14 cellular contexts compared by ENCODE assay signal in the genomic region with DNA sequence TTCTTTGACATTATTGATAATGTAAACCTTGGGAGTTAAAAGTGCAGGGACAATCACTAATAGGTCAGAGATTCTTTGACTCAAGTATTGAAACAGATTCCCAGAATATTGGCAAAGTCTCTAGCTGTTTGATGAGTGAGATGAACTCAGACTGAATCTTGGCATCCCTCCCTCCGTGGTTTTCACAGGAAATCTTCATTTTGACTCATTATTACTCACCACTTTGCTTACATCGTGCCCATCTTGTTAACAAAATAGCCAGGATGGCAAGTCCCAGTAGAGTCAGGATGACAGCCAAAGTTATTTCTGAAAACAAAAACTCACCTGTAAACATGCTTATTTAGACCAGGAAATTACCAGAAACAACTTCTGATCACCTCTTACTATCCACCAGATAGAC. TPM values are rescaled to one million over a fixed set of nuclear protein-coding genes. Genes with fewer than 3 reads are reported as not detected.
A peak's percentile ranks its signal among the peaks of the same experiment; 100 is the strongest.
DNase-seq lines count a peak whose midpoint lies in the region; ATAC-seq and TF ChIP-seq lines count a peak whose summit lies in the region.
"Had no signal": no experiment of that assay in that cellular context is flagged by ENCODE, and none has a peak within 500 bp of the region (broad histone marks: within the 10 kb centered on the region; RNA-seq: fewer than 3 reads in every experiment).

No MANE protein-coding gene starts in this region.

- H3K4me3 Mint-ChIP-seq in immature natural killer cell = no peak overlapping the region
- no peak overlapping the region for H3K4me3 Mint-ChIP-seq in CD8-positive, alpha-beta memory T cell
- no peak overlapping the region for H3K4me3 Mint-ChIP-seq in endothelial cell (ENCODE audit: unreplicated experiment)
- H3K4me3 Mint-ChIP-seq: nephron progenitor cell; stimulated activated memory B cell treated with anti-CD40 and anti-IgM and Interleukin-4, amounts not matched to agents 10 μg/mL and 1 μg/mL and 100 μg/mL, for 72 hours had no signal

- H3K27ac Mint-ChIP-seq in immature natural killer cell (no peak overlapping the region), endothelial cell (ENCODE audit: unreplicated experiment) (no peak overlapping the region)
- no peak overlapping the region for H3K27ac Mint-ChIP-seq in CD8-positive, alpha-beta memory T cell
- H3K27ac Mint-ChIP-seq: nephron progenitor cell; stimulated activated memory B cell treated with anti-CD40 and anti-IgM and Interleukin-4, amounts not matched to agents 10 μg/mL and 1 μg/mL and 100 μg/mL, for 72 hours had no signal

- H3K27me3 Mint-ChIP-seq in immature natural killer cell (ENCODE audit: low read depth in 3 of 3) = peaks cover 2 to 11% (median 6%) of the 10 kb centered on the region in 3 donors
- peaks cover 29 to 55% of the 10 kb centered on the region in 2 donors for H3K27me3 Mint-ChIP-seq in CD8-positive, alpha-beta memory T cell
- no peaks in the 10 kb centered on the region for H3K27me3 Mint-ChIP-seq in endothelial cell (ENCODE audit: unreplicated experiment)

- H3K4me3 ChIP-seq in A673 (ENCODE audit: low read depth, low read length, poor library complexity, severe bottlenecking) (no peak overlapping the region), RWPE2 (ENCODE audit: severe bottlenecking) (no peak overlapping the region), foreskin fibroblast (ENCODE audit: low read depth in 1 of 2, low read length in 2 of 2) (no peak overlapping the region)
- no peak overlapping the region for H3K4me3 ChIP-seq in CD8-positive, alpha-beta memory T cell (ENCODE audit: low read length)
- H3K4me3 ChIP-seq: Peyer's patch had no signal

- peak; percentile 90 for ATAC-seq in RWPE2 (ENCODE audit: low read depth)
- ATAC-seq: stimulated activated memory B cell treated with anti-CD40 and anti-IgM and Interleukin-4, amounts not matched to agents 10 μg/mL and 1 μg/mL and 100 μg/mL, for 72 hours had no signal

- H3K9me3 Mint-ChIP-seq in immature natural killer cell (no peaks in the 10 kb centered on the region), endothelial cell (ENCODE audit: unreplicated experiment) (no peaks in the 10 kb centered on the region)
- no peaks in the 10 kb centered on the region for H3K9me3 Mint-ChIP-seq in CD8-positive, alpha-beta memory T cell
- H3K9me3 Mint-ChIP-seq: stimulated activated memory B cell treated with anti-CD40 and anti-IgM and Interleukin-4, amounts not matched to agents 10 μg/mL and 1 μg/mL and 100 μg/mL, for 72 hours had no signal

- POLR2A ChIA-PET in A673 (lab: Charles Lee; ENCODE audit: low non-redundant PET) = no interaction called here
- POLR2A ChIA-PET in CD8-positive, alpha-beta memory T cell (lab: Charles Lee) = no interaction called here

- H3K27me3 ChIP-seq in A673 (replicated peaks; ENCODE audit: insufficient read depth, low read depth, low read length, poor library complexity) (no peaks in the 10 kb centered on the region), RWPE2 (ENCODE audit: insufficient read depth, poor library complexity, severe bottlenecking) (no peaks in the 10 kb centered on the region)
- H3K27me3 ChIP-seq in CD8-positive, alpha-beta memory T cell (ENCODE audit: insufficient read depth, low read length, poor library complexity, severe bottlenecking) = peaks cover 5% of the 10 kb centered on the region
- H3K27me3 ChIP-seq: Peyer's patch had no signal

- intact Hi-C loops in A673 (cut with micrococcal nuclease; ENCODE audit: unreplicated experiment) = no loop called here

- TF ChIP-seq CTCF in A673 (conservative IDR thresholded peaks at IDR 0.05; ENCODE audit: low read depth, low read length) (no peak), RWPE2 (IDR thresholded peaks at IDR 0.05; ENCODE audit: poor library complexity, severe bottlenecking) (no peak), foreskin fibroblast (IDR thresholded peaks at IDR 0.05; ENCODE audit: low read depth, low read length) (no peak), endothelial cell (IDR thresholded peaks at IDR 0.05; ENCODE audit: unreplicated experiment) (no peak)

- H3K36me3 Mint-ChIP-seq in immature natural killer cell (no peaks in the 10 kb centered on the region), endothelial cell (ENCODE audit: low read depth, unreplicated experiment) (no peaks in the 10 kb centered on the region)
- H3K36me3 Mint-ChIP-seq in CD8-positive, alpha-beta memory T cell = no peaks in the 10 kb centered on the region

- no TSS peak for BruUV-seq in A673 (replicated peaks; lab: Mats Ljungman, UMichigan)

- H3K9me3 ChIP-seq in A673 (ENCODE audit: low read depth, low read length, poor library complexity, severe bottlenecking) (no peaks in the 10 kb centered on the region), RWPE2 (ENCODE audit: severe bottlenecking) (no peaks in the 10 kb centered on the region)
- H3K9me3 ChIP-seq in CD8-positive, alpha-beta memory T cell (ENCODE audit: low read length) = no peaks in the 10 kb centered on the region
- H3K9me3 ChIP-seq: Peyer's patch had no signal

- peak; percentile 52 for DNase-seq in A673 (ENCODE audit: low spot score)
- DNase-seq in ELR (ENCODE audit: low read depth) = peak; percentile 96
- DNase-seq in RWPE2 (ENCODE audit: low spot score) = no peak
- DNase-seq in foreskin fibroblast = peak; percentile 89 to 93
- DNase-seq in immature natural killer cell = no peak
- DNase-seq in CD8-positive, alpha-beta memory T cell = no peak
- DNase-seq in cortex of kidney (lab: John Stamatoyannopoulos, UW) = no peak
- DNase-seq in endothelial cell (ENCODE audit: low spot score) = no peak
- DNase-seq: activated effector memory CD4-positive, alpha-beta T cell treated with Interleukin-2 at 50 U/mL for 16 hours; kidney; nephron progenitor cell; Peyer's patch had no signal

- H3K36me3 ChIP-seq in A673 (ENCODE audit: insufficient read depth, low read length, poor library complexity, severe bottlenecking) (no peaks in the 10 kb centered on the region), RWPE2 (ENCODE audit: low read depth) (no peaks in the 10 kb centered on the region)
- H3K36me3 ChIP-seq in CD8-positive, alpha-beta memory T cell (ENCODE audit: insufficient read depth, low read length) = no peaks in the 10 kb centered on the region
- H3K36me3 ChIP-seq: Peyer's patch had no signal

- no peaks in the 10 kb centered on the region for H3K4me1 Mint-ChIP-seq in immature natural killer cell
- H3K4me1 Mint-ChIP-seq in CD8-positive, alpha-beta memory T cell = no peaks in the 10 kb centered on the region
- H3K4me1 Mint-ChIP-seq in endothelial cell (ENCODE audit: unreplicated experiment) = peaks cover 9% of the 10 kb centered on the region

- H3K4me1 ChIP-seq in A673 (ENCODE audit: insufficient read depth, low read length, poor library complexity, severe bottlenecking) (peaks cover 5% of the 10 kb centered on the region), RWPE2 (ENCODE audit: insufficient read depth, poor library complexity, severe bottlenecking) (peaks cover 17% of the 10 kb centered on the region)
- no peaks in the 10 kb centered on the region for H3K4me1 ChIP-seq in CD8-positive, alpha-beta memory T cell (ENCODE audit: insufficient read depth, low read length)
- H3K4me1 ChIP-seq: Peyer's patch had no signal

- H3K27ac ChIP-seq in A673 (ENCODE audit: low read depth, low read length, poor library complexity, severe bottlenecking) = no peak overlapping the region
- H3K27ac ChIP-seq in RWPE2 (ENCODE audit: poor library complexity, severe bottlenecking) = no peak overlapping the region
- no peak overlapping the region for H3K27ac ChIP-seq in CD8-positive, alpha-beta memory T cell (ENCODE audit: low read depth, low read length)
- H3K27ac ChIP-seq: Peyer's patch, VCaP had no signal

- CTCF ChIA-PET in A673 (lab: Charles Lee) = interaction anchor here (0.6 kb wide), 2 partner anchors 34 to 174 kb away, joined by 3 read pairs; no protein-coding TSS in a partner anchor
- CTCF ChIA-PET in CD8-positive, alpha-beta memory T cell (lab: Charles Lee) = no interaction called here

RNA-seq across cellular contexts. Expression of a gene that starts 2.0 kb away (rescaled TPM):
- total RNA-seq in A673 (2021) (not detected in 2 replicates), endothelial cell (ENCODE audit: unreplicated experiment) (not detected)
- not detected for polyA plus RNA-seq in immature natural killer cell
- not detected for total RNA-seq in CD8-positive, alpha-beta memory T cell
- polyA plus RNA-seq in CD8-positive, alpha-beta memory T cell = not detected
- total RNA-seq: kidney, Peyer's patch had no signal

RNA-seq across cellular contexts. Expression of a gene that starts 37.3 kb away (rescaled TPM):
- total RNA-seq in A673 (2021) (not detected in 2 replicates), endothelial cell (ENCODE audit: unreplicated experiment) (not detected)
- not detected for polyA plus RNA-seq in immature natural killer cell
- not detected for total RNA-seq in CD8-positive, alpha-beta memory T cell
- not detected for polyA plus RNA-seq in CD8-positive, alpha-beta memory T cell
- total RNA-seq: kidney had no signal

Comparison
In these comparisons a context has a peak if more than half of its experiments do, and no peak if none do; other contexts are left out.
1. DNase-seq: peak in A673 (single experiment), ELR (single experiment) and foreskin fibroblast (2 of 2); none in RWPE2 (single experiment), immature natural killer cell (0 of 3), CD8-positive, alpha-beta memory T cell (0 of 5), cortex of kidney (single experiment) and endothelial cell (single experiment).